22 cellular contexts compared by ENCODE assay signal in genomic region chr5:118007262-118007661, GRCh38.
"Had no signal": no experiment of that assay in that cellular context is flagged by ENCODE, and none has a peak within 500 bp of the region (broad histone marks: within the 10 kb centered on the region; RNA-seq: fewer than 3 reads in every experiment).

No MANE protein-coding gene starts in this region.

- H3K27ac ChIP-seq: brain microvascular endothelial cell, spleen, upper lobe of right lung had no signal

- H3K4me1 Mint-ChIP-seq: activated CD4-positive, alpha-beta T cell treated with anti-CD3 and anti-CD28 coated beads, Interleukin-2, amount 10 ng/mL, durations not matched to agents 24 days and 14 days; activated naive CD8-positive, alpha-beta T cell treated with anti-CD3 and anti-CD28 coated beads, Interleukin-2, amount 50 U/mL, for 24 hours; immature natural killer cell; naive B cell; neural crest cell; T-cell had no signal

- H3K27me3 ChIP-seq: brain microvascular endothelial cell, spleen, upper lobe of right lung had no signal

- H3K27ac Mint-ChIP-seq: activated CD4-positive, alpha-beta T cell treated with anti-CD3 and anti-CD28 coated beads, Interleukin-2, amount 10 ng/mL, durations not matched to agents 24 days and 14 days; activated CD8-positive, alpha-beta T cell treated with anti-CD3 and anti-CD28 coated beads for 36 hours; activated naive CD4-positive, alpha-beta T cell treated with anti-CD3 and anti-CD28 coated beads for 36 hours; activated naive CD8-positive, alpha-beta T cell treated with anti-CD3 and anti-CD28 coated beads, Interleukin-2, amount 50 U/mL, for 24 hours; activated T-helper 2 cell treated with anti-CD3 and anti-CD28 coated beads, Interferon-gamma antibody, Interleukin-2, Interleukin-4, amounts not matched to agents 10 μg/mL and 5 μg/mL and 100 μg/mL, durations not matched to agents 14 hours and 24 hours and 36 hours; immature natural killer cell; naive B cell; T-cell had no signal

- H3K9me3 Mint-ChIP-seq: activated CD4-positive, alpha-beta T cell treated with anti-CD3 and anti-CD28 coated beads, Interleukin-2, amount 10 ng/mL, durations not matched to agents 24 days and 14 days; activated CD8-positive, alpha-beta T cell treated with anti-CD3 and anti-CD28 coated beads for 36 hours; activated naive CD8-positive, alpha-beta T cell treated with anti-CD3 and anti-CD28 coated beads, Interleukin-2, amount 50 U/mL, for 24 hours; activated T-helper 2 cell treated with anti-CD3 and anti-CD28 coated beads, Interferon-gamma antibody, Interleukin-2, Interleukin-4, amounts not matched to agents 10 μg/mL and 5 μg/mL and 100 μg/mL, durations not matched to agents 14 hours and 24 hours and 36 hours; neural crest cell had no signal

- ATAC-seq: activated CD8-positive, alpha-beta T cell treated with anti-CD3 and anti-CD28 coated beads for 36 hours; activated naive CD8-positive, alpha-beta T cell treated with anti-CD3 and anti-CD28 coated beads, Interleukin-2, amount 50 U/mL, for 24 hours; T-cell; upper lobe of right lung had no signal

- H3K4me3 ChIP-seq: left ventricle myocardium inferior, spleen, upper lobe of right lung had no signal

- H3K27me3 Mint-ChIP-seq: activated CD4-positive, alpha-beta T cell treated with anti-CD3 and anti-CD28 coated beads, Interleukin-2, amount 10 ng/mL, durations not matched to agents 24 days and 14 days; activated CD8-positive, alpha-beta T cell treated with anti-CD3 and anti-CD28 coated beads for 36 hours; activated naive CD8-positive, alpha-beta T cell treated with anti-CD3 and anti-CD28 coated beads, Interleukin-2, amount 50 U/mL, for 24 hours; naive B cell; T-cell had no signal

- FAIRE-seq: endothelial cell of umbilical vein, frontal cortex had no signal

- H3K4me1 ChIP-seq: spleen, upper lobe of right lung had no signal

- H3K36me3 ChIP-seq: brain microvascular endothelial cell, left ventricle myocardium inferior, spleen, upper lobe of right lung had no signal

- H3K36me3 Mint-ChIP-seq: naive B cell, T-cell had no signal

- H3K4me3 Mint-ChIP-seq: activated CD4-positive, alpha-beta T cell treated with anti-CD3 and anti-CD28 coated beads, Interleukin-2, amount 10 ng/mL, durations not matched to agents 24 days and 14 days; activated CD8-positive, alpha-beta T cell treated with anti-CD3 and anti-CD28 coated beads for 36 hours; activated naive CD4-positive, alpha-beta T cell treated with anti-CD3 and anti-CD28 coated beads for 36 hours; activated naive CD8-positive, alpha-beta T cell treated with anti-CD3 and anti-CD28 coated beads, Interleukin-2, amount 50 U/mL, for 24 hours; immature natural killer cell; naive B cell; neural crest cell; T-cell had no signal

- DNase-seq: activated CD4-positive, alpha-beta T cell treated with anti-CD3 and anti-CD28 coated beads, Interleukin-2, amount 10 ng/mL, durations not matched to agents 24 days and 14 days; activated CD8-positive, alpha-beta T cell treated with anti-CD3 and anti-CD28 coated beads for 36 hours; activated naive CD4-positive, alpha-beta T cell treated with anti-CD3 and anti-CD28 coated beads for 36 hours; activated naive CD8-positive, alpha-beta T cell treated with anti-CD3 and anti-CD28 coated beads, Interleukin-2, amount 50 U/mL, for 24 hours; activated T-cell treated with anti-CD3 and anti-CD28 coated beads, Interleukin-2, amount 50 U/mL, for 1 hour; aorta; brain microvascular endothelial cell; effector CD4-positive, alpha-beta T cell; immature natural killer cell; kidney glomerular epithelial cell; left ventricle myocardium inferior; naive B cell; retina; spleen; stimulated activated naive CD4-positive, alpha-beta T cell; T-cell; T-helper 9 cell; upper lobe of right lung had no signal

- H3K9me3 ChIP-seq: left ventricle myocardium inferior, spleen, upper lobe of right lung had no signal
